In genomic region chr2:25375989-25376545, GRCh38 we compare ENCODE assay signal across 8 cellular contexts. TPM values are rescaled to one million over a fixed set of nuclear protein-coding genes. Genes with fewer than 3 reads are reported as not detected.
A peak's percentile ranks its signal among the peaks of the same experiment; 100 is the strongest.
DNase-seq lines count a peak whose midpoint lies in the region; ATAC-seq, FAIRE-seq and TF ChIP-seq lines count a peak whose summit lies in the region.

No MANE protein-coding gene starts in this region.

- H3K27ac Mint-ChIP-seq in astrocyte (ENCODE audit: unreplicated experiment) = no peak overlapping the region
- peak overlapping the region in 7 of 10 donors; percentile 31 to 93 (median 63) for H3K27ac Mint-ChIP-seq in naive thymus-derived CD8-positive, alpha-beta T cell

- DNase-seq in Ammon's horn (ENCODE audit: low spot score) (peak; percentile 12), HCT116 (ENCODE audit: low read depth, low spot score) (no peak), astrocyte (ENCODE audit: low read depth) (no peak), nucleus accumbens (lab: John Stamatoyannopoulos, UW) (no peak), NCI-H345 (lab: John Stamatoyannopoulos, UW) (no peak)
- peak in 2 of 10 donors; percentile 11 to 17 for DNase-seq in naive thymus-derived CD8-positive, alpha-beta T cell

- no peak for FAIRE-seq in astrocyte (lab: Jason Lieb, UNC)

- H3K36me3 ChIP-seq in HCT116 (ENCODE audit: control insufficient read depth in 1 of 2, insufficient read depth in 2 of 2, low read length in 2 of 2) (no peaks in the 10 kb centered on the region), astrocyte (ENCODE audit: insufficient read depth, low read length) (no peaks in the 10 kb centered on the region)

- TF ChIP-seq CTCF in HCT116 (IDR thresholded peaks at IDR 0.05 in 2 of 3, conservative IDR thresholded peaks at IDR 0.05 in 1 of 3; ENCODE audit: borderline replicate concordance in 1 of 3, insufficient read depth in 1 of 3, low read depth in 2 of 3, low read length in 2 of 3) (no peak), astrocyte (IDR thresholded peaks at IDR 0.05; ENCODE audit: insufficient read depth, low read depth, low read length) (no peak)

- H3K4me1 ChIP-seq in HCT116 (ENCODE audit: control insufficient read depth in 1 of 2, insufficient read depth in 2 of 2, low read length in 2 of 2) (peaks cover 12 to 19% of the 10 kb centered on the region in 2 experiments), astrocyte (ENCODE audit: insufficient read depth, low read length) (peaks cover 24% of the 10 kb centered on the region)

- H3K9me3 Mint-ChIP-seq in astrocyte (ENCODE audit: unreplicated experiment) = no peaks in the 10 kb centered on the region
- H3K9me3 Mint-ChIP-seq in naive thymus-derived CD8-positive, alpha-beta T cell = peaks cover 0 to 3% (median 0%) of the 10 kb centered on the region in 9 donors

- no peaks in the 10 kb centered on the region for H3K27me3 ChIP-seq in HCT116 (ENCODE audit: insufficient read depth, low read length)
- no peaks in the 10 kb centered on the region for H3K27me3 ChIP-seq in astrocyte (ENCODE audit: insufficient read depth, low read length)

- ATAC-seq in HCT116 (no peak), HG02642 (IDR thresholded peaks at IDR 0.05; ENCODE audit: poor library complexity, unreplicated experiment) (no peak), GM19467 (IDR thresholded peaks at IDR 0.05; ENCODE audit: unreplicated experiment) (no peak)
- ATAC-seq in naive thymus-derived CD8-positive, alpha-beta T cell = no peak

- H3K79me2 ChIP-seq in HCT116 (ENCODE audit: insufficient read depth, low read length) (no peaks in the 10 kb centered on the region), astrocyte (ENCODE audit: insufficient read depth, low read length) (no peaks in the 10 kb centered on the region)

- H3K27me3 Mint-ChIP-seq in astrocyte (ENCODE audit: low read depth, unreplicated experiment) = peaks cover 32% of the 10 kb centered on the region
- no peaks in the 10 kb centered on the region for H3K27me3 Mint-ChIP-seq in naive thymus-derived CD8-positive, alpha-beta T cell

- BruUV-seq in HCT116 (replicated peaks; lab: Mats Ljungman, UMichigan) = no TSS peak

- H3K4me2 ChIP-seq in HCT116 (ENCODE audit: low read length) (peak overlapping the region; percentile 79), astrocyte (ENCODE audit: low read length) (peak overlapping the region; percentile 80)

- H3K27ac ChIP-seq in HCT116 (ENCODE audit: low read depth, low read length) = no peak overlapping the region
- no peak overlapping the region for H3K27ac ChIP-seq in astrocyte (ENCODE audit: low read depth, low read length)

- POLR2A ChIA-PET in HCT116 (lab: Charles Lee) = no interaction called here
- POLR2A ChIA-PET in naive thymus-derived CD8-positive, alpha-beta T cell (lab: Charles Lee) = interaction anchor here (0.7 to 3.3 kb wide), 15 partner anchors 10 to 103 kb away, joined by 3 to 35 read pairs (median 4); partner anchors contain the start of gene DNMT3A

- no peak for TF ChIP-seq POLR2A in HCT116 (IDR thresholded peaks at IDR 0.05; ENCODE audit: borderline replicate concordance, extremely low read depth, insufficient read depth, insufficient read length)

- H3K9me3 ChIP-seq in HCT116 (ENCODE audit: control insufficient read depth in 1 of 2, insufficient read depth in 1 of 2, low read depth in 1 of 2, low read length in 2 of 2) = no peaks in the 10 kb centered on the region
- H3K9me3 ChIP-seq in astrocyte (ENCODE audit: insufficient read depth, low read depth, low read length) = no peaks in the 10 kb centered on the region

- H3K9ac ChIP-seq in HCT116 (ENCODE audit: low read length) = no peak overlapping the region
- H3K9ac ChIP-seq in astrocyte (ENCODE audit: low read length) = no peak overlapping the region

- RAD21 ChIA-PET in HCT116 (lab: Charles Lee; ENCODE audit: low non-redundant PET in 1 of 2, low total read pairs in 2 of 2, uncharacterized antibody in 2 of 2, unreplicated experiment in 2 of 2) = interaction anchor here in 1 of 2 experiments (1.0 kb wide), 1 partner anchor 14 kb away, joined by 3 read pairs; no protein-coding TSS in a partner anchor

- no peaks in the 10 kb centered on the region for H4K20me1 ChIP-seq in HCT116 (ENCODE audit: insufficient read depth)
- no peaks in the 10 kb centered on the region for H4K20me1 ChIP-seq in astrocyte (ENCODE audit: insufficient read depth, low read length)

- H3K4me3 Mint-ChIP-seq in astrocyte (ENCODE audit: unreplicated experiment) = no peak overlapping the region
- H3K4me3 Mint-ChIP-seq in naive thymus-derived CD8-positive, alpha-beta T cell = peak overlapping the region; percentile 34 to 74 (median 60)

- no peak overlapping the region for H3K4me3 ChIP-seq in HCT116 (replicated peaks in 1 of 2; ENCODE audit: low read depth in 1 of 2, low read length in 2 of 2)
- no peak overlapping the region for H3K4me3 ChIP-seq in astrocyte (ENCODE audit: insufficient read depth, low read depth, low read length)

- intact Hi-C loops in HCT116 (cut with micrococcal nuclease) = no loop called here

- peaks cover 11% of the 10 kb centered on the region for H3K4me1 Mint-ChIP-seq in astrocyte (ENCODE audit: low read depth, unreplicated experiment)
- H3K4me1 Mint-ChIP-seq in naive thymus-derived CD8-positive, alpha-beta T cell = peaks cover 17 to 43% (median 38%) of the 10 kb centered on the region in 4 donors

- no peaks in the 10 kb centered on the region for H3K36me3 Mint-ChIP-seq in astrocyte (ENCODE audit: low read depth, unreplicated experiment)
- H3K36me3 Mint-ChIP-seq in naive thymus-derived CD8-positive, alpha-beta T cell = peaks cover 0 to 3% (median 0%) of the 10 kb centered on the region in 3 donors

- H3K9me2 ChIP-seq in HCT116 (ENCODE audit: insufficient read depth) = no peaks in the 10 kb centered on the region

- H2AFZ ChIP-seq in HCT116 (ENCODE audit: low read depth, low read length, poor library complexity, severe bottlenecking) (no peak overlapping the region), astrocyte (ENCODE audit: low read depth, low read length) (no peak overlapping the region)

- no peak for TF ChIP-seq RAD21 in HCT116 (IDR thresholded peaks at IDR 0.05; ENCODE audit: low read depth)

- CTCF ChIA-PET in HCT116 (lab: Charles Lee) = interaction anchor here (0.7 to 8.0 kb wide), 5 partner anchors 8 to 210 kb away, joined by 3 to 54 read pairs (median 4); no protein-coding TSS in a partner anchor

TF ChIP-seq in HCT116, 20 proteins besides CTCF, POLR2A, EP300 and RAD21 (continues in another document):
- TF ChIP-seq CBX3 (IDR thresholded peaks at IDR 0.05; ENCODE audit: low read depth) (no peak), TCF7L2 (IDR thresholded peaks at IDR 0.05; ENCODE audit: borderline replicate concordance, extremely low read depth, insufficient read depth, insufficient read length) (no peak), MAX (IDR thresholded peaks at IDR 0.05) (no peak), JUND (IDR thresholded peaks at IDR 0.05) (no peak), REST (IDR thresholded peaks at IDR 0.05; ENCODE audit: low read depth) (no peak), EGR1 (IDR thresholded peaks at IDR 0.05; ENCODE audit: low read depth) (no peak), SIN3A (IDR thresholded peaks at IDR 0.05; ENCODE audit: low read depth) (no peak), FOSL1 (IDR thresholded peaks at IDR 0.05; ENCODE audit: low read depth) (no peak), POLR2AphosphoS5 (IDR thresholded peaks at IDR 0.05; ENCODE audit: low read depth, low read length) (no peak), EZH2phosphoT487 (IDR thresholded peaks at IDR 0.05; ENCODE audit: borderline replicate concordance) (no peak), ZNF274 (IDR thresholded peaks at IDR 0.05; ENCODE audit: low read depth, low read length) (no peak), ATF3 (IDR thresholded peaks at IDR 0.05) (no peak), ZFX (IDR thresholded peaks at IDR 0.05) (no peak)

RNA-seq across cellular contexts. Expression of gene DNMT3A, which starts 34.3 kb away (rescaled TPM):
- total RNA-seq in HCT116 (2021; ENCODE audit: unreplicated experiment) (14.3 TPM), astrocyte (51.4 and 58.1 TPM in 2 replicates)
- polyA plus RNA-seq in HCT116 (2012) = 7.3 and 7.6 TPM in 2 replicates
- 100 to 1,000 TPM; 121 to 122 TPM for total RNA-seq in naive thymus-derived CD8-positive, alpha-beta T cell
- polyA plus RNA-seq in naive thymus-derived CD8-positive, alpha-beta T cell = 10 to 100 TPM; 17.9 to 31.2 (median 27.2) TPM
